10 cellular contexts compared by ENCODE assay signal in the genomic region with DNA sequence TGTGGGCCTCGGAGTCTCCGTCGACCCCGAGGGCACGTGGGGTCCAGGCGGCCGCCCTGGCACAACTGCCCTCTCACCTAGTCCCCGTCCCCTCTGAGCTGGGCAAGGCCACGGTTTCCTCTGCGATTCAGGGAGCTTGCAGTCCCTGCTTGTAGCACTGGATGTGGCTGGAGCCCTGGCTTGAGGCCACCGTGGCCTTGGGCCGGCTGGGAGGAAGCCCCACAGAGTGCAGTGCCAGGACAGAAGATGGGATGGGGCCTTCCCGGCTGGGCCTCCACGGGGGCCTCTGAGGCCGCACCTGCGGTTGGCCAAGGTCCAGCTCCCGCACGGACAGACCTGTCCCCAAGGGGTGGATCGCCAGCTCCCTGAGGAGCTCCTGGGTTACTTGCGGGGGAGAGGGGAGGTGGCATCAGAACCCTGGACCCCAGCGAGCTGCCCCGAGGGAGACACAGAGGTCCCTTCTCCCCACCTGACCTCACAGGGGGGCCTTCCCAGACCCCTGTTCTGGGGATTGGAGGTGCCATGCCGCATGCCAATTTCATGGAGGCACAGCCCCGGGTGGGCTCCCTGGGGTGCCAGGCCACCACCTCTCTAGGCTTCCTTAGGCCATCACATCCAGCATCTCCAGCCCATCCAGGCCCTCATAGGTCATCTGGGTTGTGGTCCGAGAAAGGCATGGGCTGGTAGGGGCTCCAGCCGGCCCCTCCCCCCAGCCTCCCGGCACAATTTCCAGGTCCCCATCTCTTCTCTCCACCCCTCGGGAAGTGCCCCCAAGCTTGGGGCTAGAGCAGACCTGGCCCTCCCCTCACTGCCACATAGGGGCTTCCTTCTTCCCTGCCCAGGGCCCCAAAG.
A peak's percentile ranks its signal among the peaks of the same experiment; 100 is the strongest.
DNase-seq lines count a peak whose midpoint lies in the region; TF ChIP-seq lines count a peak whose summit lies in the region.
"Had no signal": no experiment of that assay in that cellular context is flagged by ENCODE, and none has a peak within 500 bp of the region (broad histone marks: within the 10 kb centered on the region; RNA-seq: fewer than 3 reads in every experiment).

No MANE protein-coding gene starts in this region.

- TF ChIP-seq EP300 in ovary (IDR thresholded peaks at IDR 0.05): no peak

- H3F3A ChIP-seq in MM.1S (ENCODE audit: insufficient read depth, low read length): no peaks in the 10 kb centered on the region

- no peak for TF ChIP-seq CTCF in esophagus squamous epithelium (IDR thresholded peaks at IDR 0.05)
- TF ChIP-seq CTCF in ovary (IDR thresholded peaks at IDR 0.05): no peak
- no peak for TF ChIP-seq CTCF in MM.1S (IDR thresholded peaks at IDR 0.05; ENCODE audit: low read length)

- no peaks in the 10 kb centered on the region for H3K79me2 ChIP-seq in MM.1S (ENCODE audit: low read length)

- 40 to 61% methylated on average over 3 to 10 of the region's 28 CpGs for WGBS in esophagus squamous epithelium, 2 donors
- WGBS in ovary, 3 donors: 41 to 49% (median 45%) methylated on average over 27 to 28 of the region's 28 CpGs

- no peak overlapping the region for H3K4me3 ChIP-seq in BLaER1
- no peak overlapping the region for H3K4me3 ChIP-seq in esophagus squamous epithelium
- H3K4me3 ChIP-seq in ovary: no peak overlapping the region
- H3K4me3 ChIP-seq in MM.1S (ENCODE audit: low read length): no peak overlapping the region

- no peaks in the 10 kb centered on the region for H3K9me3 ChIP-seq in BLaER1
- no peaks in the 10 kb centered on the region for H3K9me3 ChIP-seq in esophagus squamous epithelium
- H3K9me3 ChIP-seq in ovary: no peaks in the 10 kb centered on the region
- no peaks in the 10 kb centered on the region for H3K9me3 ChIP-seq in MM.1S (replicated peaks; ENCODE audit: insufficient read depth, low read length)

- H3K36me3 ChIP-seq in BLaER1 (peaks cover 30% of the 10 kb centered on the region), esophagus squamous epithelium (peaks cover 19 to 49% (median 33%) of the 10 kb centered on the region in 3 donors), ovary (no peaks in the 10 kb centered on the region), MM.1S (replicated peaks; ENCODE audit: insufficient read depth, low read length) (no peaks in the 10 kb centered on the region)

- no peaks in the 10 kb centered on the region for H3K9me2 ChIP-seq in MM.1S (replicated peaks; ENCODE audit: insufficient read depth, low read length)

- DNase-seq in M059J (ENCODE audit: low read depth) (peak; percentile 14), esophagus squamous epithelium (lab: John Stamatoyannopoulos, UW) (no peak), ovary (peak; percentile 71 to 86 (median 78)), MM.1S (no peak), NCI-H2107 treated with DMSO at 0.1 percent for 48 hours (lab: John Stamatoyannopoulos, UW; ENCODE audit: unreplicated experiment) (no peak), NCI-H2081 treated with DMSO at 0.1 percent for 48 hours (lab: John Stamatoyannopoulos, UW) (no peak), NCI-H1930 (lab: John Stamatoyannopoulos, UW) (no peak)
- DNase-seq: KG1, NCI-H2081 had no signal

- TF ChIP-seq POLR2A in esophagus squamous epithelium (IDR thresholded peaks at IDR 0.05): no peak
- TF ChIP-seq POLR2A in ovary (IDR thresholded peaks at IDR 0.05): no peak

- intact Hi-C loops in esophagus squamous epithelium (cut with DNase I): loop anchor here (10.0 kb wide), 1 partner anchor 116 kb away; the partner anchor contains the start of gene FAAP20
- intact Hi-C loops in ovary (cut with DNase I): loop anchor here in 3 of 4 donors (5.0 to 10.0 kb wide), 3 partner anchors 78 to 116 kb away; partner anchors contain the start of gene FAAP20 (in 1 of the 3)

- H4K20me1 ChIP-seq in BLaER1: peaks cover 40% of the 10 kb centered on the region
- H4K20me1 ChIP-seq in MM.1S (ENCODE audit: insufficient read depth, low read length): no peaks in the 10 kb centered on the region

- H3K27ac ChIP-seq in BLaER1: no peak overlapping the region
- H3K27ac ChIP-seq in esophagus squamous epithelium: peak overlapping the region; percentile 30 to 92 (median 76)
- peak overlapping the region; percentile 61 to 75 for H3K27ac ChIP-seq in ovary
- no peak overlapping the region for H3K27ac ChIP-seq in MM.1S (ENCODE audit: low read length)

- no peak overlapping the region; the same call in 1 of the 2 replicates for H3K9ac ChIP-seq in BLaER1
- H3K9ac ChIP-seq in MM.1S (ENCODE audit: low read length): no peak overlapping the region

- H3K4me1 ChIP-seq in BLaER1 (peaks cover 83% of the 10 kb centered on the region), esophagus squamous epithelium (peaks cover 30 to 56% (median 44%) of the 10 kb centered on the region in 3 donors), ovary (ENCODE audit: insufficient read depth) (peaks cover 25% of the 10 kb centered on the region), MM.1S (ENCODE audit: low read length) (no peaks in the 10 kb centered on the region)

- peaks cover 4% of the 10 kb centered on the region; the same call in 1 of the 2 replicates for H3K27me3 ChIP-seq in BLaER1
- H3K27me3 ChIP-seq in esophagus squamous epithelium: peaks cover 0 to 9% (median 0%) of the 10 kb centered on the region in 4 donors
- H3K27me3 ChIP-seq in ovary: no peaks in the 10 kb centered on the region
- H3K27me3 ChIP-seq in MM.1S (replicated peaks; ENCODE audit: insufficient read depth, low read length): peaks cover 10% of the 10 kb centered on the region

- H3K4me2 ChIP-seq in BLaER1 (peak overlapping the region; percentile 74), MM.1S (ENCODE audit: low read depth, low read length) (no peak overlapping the region)

- H2AFZ ChIP-seq in MM.1S (ENCODE audit: low read length): no peak overlapping the region

Comparison
In these comparisons a context has a peak if more than half of its experiments do, and no peak if none do; other contexts are left out.
1. H3K27ac ChIP-seq: peak in esophagus squamous epithelium (4 of 4) and ovary (2 of 2); none in BLaER1 (single experiment) and MM.1S (single experiment).
2. DNase-seq: peak in M059J (single experiment) and ovary (5 of 5); none in esophagus squamous epithelium (single experiment), MM.1S (single experiment), NCI-H2107 treated with DMSO at 0.1 percent for 48 hours (single experiment), NCI-H2081 treated with DMSO at 0.1 percent for 48 hours (single experiment) and NCI-H1930 (0 of 2).